Comparison of ENCODE assay signal across 1 cellular context in the genomic region with DNA sequence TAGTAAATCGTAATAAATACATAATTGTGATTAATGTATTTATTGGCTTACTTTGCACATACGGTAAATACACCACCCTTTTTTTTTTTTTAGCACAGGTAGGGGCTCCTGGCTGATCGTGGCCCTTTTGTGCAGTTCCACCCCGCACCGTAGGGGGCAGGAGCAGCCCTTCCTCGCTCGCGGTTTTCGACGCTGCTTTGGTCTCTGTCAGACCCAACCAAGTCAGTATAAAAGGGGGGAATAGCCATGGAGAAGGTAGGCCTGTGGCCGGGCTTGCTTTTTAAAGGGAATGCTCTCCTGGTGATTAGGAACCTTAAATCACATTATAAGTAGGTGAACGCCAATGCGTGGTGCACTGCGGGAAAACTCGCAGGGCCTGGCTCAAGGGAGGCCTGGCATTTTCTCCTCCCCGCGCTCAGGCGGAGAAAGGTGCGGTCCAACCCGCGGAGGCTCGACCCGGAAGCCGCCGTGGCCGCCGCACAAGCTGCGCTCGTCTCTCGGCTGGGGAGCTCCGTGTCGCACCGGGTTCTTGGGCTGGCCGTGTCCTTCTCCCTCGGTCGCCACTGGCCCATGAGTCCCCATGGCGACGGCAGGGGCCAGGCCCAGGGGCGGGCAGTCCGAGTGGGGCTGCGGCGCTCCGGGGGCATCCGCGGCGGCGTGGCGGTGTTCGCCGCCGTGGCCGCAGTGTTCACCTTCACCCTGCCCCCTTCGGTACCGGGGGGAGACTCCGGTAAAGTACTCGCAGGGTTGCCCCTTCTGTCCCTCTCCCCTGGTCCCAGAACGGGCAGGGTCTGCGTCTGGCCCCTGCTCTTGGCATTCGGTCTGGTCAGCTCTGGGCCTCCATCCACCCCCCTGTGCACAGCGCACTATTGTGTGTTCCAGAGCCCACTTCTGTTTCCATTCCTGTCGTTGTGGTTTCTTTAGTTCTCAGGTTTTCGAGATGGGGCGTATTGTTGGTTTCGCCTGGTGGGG.
TF ChIP-seq lines count a peak whose summit lies in the region.

Gene TMEM260 (plus strand): TSS at position 454 of the 972 bp plus-strand sequence. CDS start 117 bp downstream, at position 571.

TF ChIP-seq in IMR-90, 13 proteins besides CTCF, POLR2A, EP300 and RAD21 (continued from another document):
- no peak; the same call in 1 of the 2 replicates for TF ChIP-seq MAZ (IDR thresholded peaks at IDR 0.05; ENCODE audit: borderline replicate concordance, low read depth, low read length)
- peak; percentile 98 for TF ChIP-seq BHLHE40 (IDR thresholded peaks at IDR 0.05; ENCODE audit: low read depth, low read length)
- no peak for TF ChIP-seq MXI1 (IDR thresholded peaks at IDR 0.05; ENCODE audit: borderline replicate concordance, low read depth, low read length)
- no peak for TF ChIP-seq MAFK (IDR thresholded peaks at IDR 0.05; ENCODE audit: low read depth, low read length)
- no peak for TF ChIP-seq FOS (IDR thresholded peaks at IDR 0.05; ENCODE audit: low read depth, low read length)
- no peak for TF ChIP-seq USF2 (IDR thresholded peaks at IDR 0.05; ENCODE audit: low read depth, low read length)
